ENCODE assay signal across 8 cellular contexts in genomic region chr3:142569422-142569821, GRCh38. TPM values are rescaled to one million over a fixed set of nuclear protein-coding genes. Genes with fewer than 3 reads are reported as not detected.
A peak's percentile ranks its signal among the peaks of the same experiment; 100 is the strongest.
DNase-seq lines count a peak whose midpoint lies in the region; ATAC-seq and TF ChIP-seq lines count a peak whose summit lies in the region.
"Not testable (repeated sequence)": the region's sequence is repeated elsewhere in the genome, so short reads cannot be mapped to it uniquely, and the experiment has no call there.

No MANE protein-coding gene starts in this region.

- not testable (repeated sequence) for H3K27me3 Mint-ChIP-seq in T-helper 17 cell

- not testable (repeated sequence) for H3K4me1 Mint-ChIP-seq in T-helper 17 cell

- not testable (repeated sequence) for H3K23ac ChIP-seq in IMR-90 (ENCODE audit: low read depth, low read length)

- not testable (repeated sequence) for H4K5ac ChIP-seq in IMR-90 (ENCODE audit: low read depth, low read length)

- not testable (repeated sequence) for H2BK120ac ChIP-seq in IMR-90 (ENCODE audit: low read depth, low read length)

- not testable (repeated sequence) for H3K14ac ChIP-seq in IMR-90 (replicated peaks; ENCODE audit: low read depth, low read length)

- H2AK5ac ChIP-seq in IMR-90 (ENCODE audit: low read depth, low read length): not testable (repeated sequence)

- H3K27ac Mint-ChIP-seq in T-helper 17 cell: peak overlapping the region; percentile 14

- H3K27me3 ChIP-seq in IMR-90 (ENCODE audit: control insufficient read depth, insufficient read depth, low read length); brain microvascular endothelial cell (replicated peaks): not testable (repeated sequence)

- H3K79me1 ChIP-seq in IMR-90 (ENCODE audit: low read depth in 1 of 2, low read length in 2 of 2): peaks cover 13 to 25% of the 10 kb centered on the region in 2 experiments

- in situ Hi-C loops in IMR-90 (cut with MboI; ENCODE audit: low sequenced_read_pairs); brain microvascular endothelial cell (cut with HindIII; ENCODE audit: low pct_ligation_motif_present, low sequenced_read_pairs): not testable (repeated sequence)

- H3K4ac ChIP-seq in IMR-90 (ENCODE audit: low read depth, low read length): not testable (repeated sequence)

- H3K9ac ChIP-seq in IMR-90 (ENCODE audit: low read depth, low read length): not testable (repeated sequence)

- TF ChIP-seq RAD21 in IMR-90 (IDR thresholded peaks at IDR 0.05; ENCODE audit: low read length): not testable (repeated sequence)

- dilution Hi-C loops in IMR-90 (cut with HindIII; ENCODE audit: low sequenced_read_pairs, unreplicated experiment): not testable (repeated sequence)

- WGBS in IMR-90 (ENCODE audit: extremely low coverage in 2 of 2, insufficient read length in 1 of 2), 2 experiments: no CpG with 5 or more reads among the region's 3 CpGs

- not testable (repeated sequence) for H2BK20ac ChIP-seq in IMR-90 (ENCODE audit: low read depth, low read length)

- H3K9me1 ChIP-seq in IMR-90 (ENCODE audit: insufficient read depth, low read length): not testable (repeated sequence)

- H3K4me2 ChIP-seq in IMR-90 (ENCODE audit: low read depth, low read length): not testable (repeated sequence)

- H3K36me3 ChIP-seq in HEK293 (ENCODE audit: control insufficient read depth in 2 of 2, insufficient read depth in 1 of 2, low read length in 2 of 2): peaks cover 5 to 16% of the 10 kb centered on the region in 2 experiments; a peak in 2 of 3 replicates
- not testable (repeated sequence) for H3K36me3 ChIP-seq in IMR-90 (ENCODE audit: control insufficient read depth, insufficient read depth, low read length); brain microvascular endothelial cell (replicated peaks)

- ATAC-seq in IMR-90 (ENCODE audit: low read depth): 0 out of 2 replicates have a peak, but pooled peaks have one; percentile 11
- ATAC-seq in T-helper 17 cell: not testable (repeated sequence)

- H3K36me3 Mint-ChIP-seq in T-helper 17 cell (ENCODE audit: low read depth): not testable (repeated sequence)

- H2BK5ac ChIP-seq in IMR-90 (ENCODE audit: low read depth, low read length, poor library complexity, severe bottlenecking): not testable (repeated sequence)

- CTCF ChIA-PET in HEK293 (lab: Yijun Ruan, JAX); IMR-90 (lab: Yijun Ruan, JAX): not testable (repeated sequence)

- not testable (repeated sequence) for H3K27ac ChIP-seq in HEK293 (ENCODE audit: extremely low read depth, low read depth, low read length); IMR-90 (ENCODE audit: insufficient read depth, low read length); brain microvascular endothelial cell

- not testable (repeated sequence) for H4K8ac ChIP-seq in IMR-90 (ENCODE audit: low read depth in 2 of 2, low read length in 2 of 2)

- not testable (repeated sequence) for H4K91ac ChIP-seq in IMR-90 (ENCODE audit: insufficient read depth, low read depth, low read length)

- not testable (repeated sequence) for H2AFZ ChIP-seq in IMR-90 (replicated peaks; ENCODE audit: low read length, poor library complexity)

- not testable (repeated sequence) for H2AK9ac ChIP-seq in IMR-90 (replicated peaks; ENCODE audit: low read depth, low read length, poor library complexity)

- POLR2A ChIA-PET in HEK293 (lab: Yijun Ruan, JAX); IMR-90 (lab: Charles Lee; ENCODE audit: unreplicated experiment): not testable (repeated sequence)

- H3K4me3 ChIP-seq in HEK293 (ENCODE audit: low read depth, low read length); IMR-90 (ENCODE audit: insufficient read depth, low read depth, low read length); brain microvascular endothelial cell (ENCODE audit: low read depth, low read length); foreskin fibroblast (ENCODE audit: low read depth in 1 of 2, low read length in 2 of 2): not testable (repeated sequence)

- intact Hi-C loops in IMR-90 (cut with micrococcal nuclease): not testable (repeated sequence)

- BruUV-seq in IMR-90 (replicated peaks; lab: Mats Ljungman, UMichigan): not testable (repeated sequence)

- not testable (repeated sequence) for H3K4me3 Mint-ChIP-seq in T-helper 17 cell

- H2BK15ac ChIP-seq in IMR-90 (ENCODE audit: low read depth, low read length): not testable (repeated sequence)

- not testable (repeated sequence) for H3K56ac ChIP-seq in IMR-90 (ENCODE audit: extremely low read depth, insufficient read depth, low read length)

- not testable (repeated sequence) for H3K9me3 ChIP-seq in HEK293 (ENCODE audit: control insufficient read depth, insufficient read depth, low read depth, low read length); IMR-90 (ENCODE audit: control insufficient read depth, insufficient read depth, low read length); T-helper 17 cell (ENCODE audit: control insufficient read depth, low read length, poor library complexity, severe bottlenecking)

- not testable (repeated sequence) for TF ChIP-seq CTCF in HEK293 (tag by site-specific recombination; IDR thresholded peaks at IDR 0.05); IMR-90 (conservative IDR thresholded peaks at IDR 0.05; ENCODE audit: low read depth, low read length); brain microvascular endothelial cell (IDR thresholded peaks at IDR 0.05; ENCODE audit: low read depth, low read length, missing control alignments); foreskin fibroblast (IDR thresholded peaks at IDR 0.05; ENCODE audit: low read depth, low read length)

- not testable (repeated sequence) for TF ChIP-seq POLR2A in IMR-90 (IDR thresholded peaks at IDR 0.05; ENCODE audit: low read depth, low read length)

- DNase-seq in EH (ENCODE audit: low read depth) (peak; percentile 39), MV-4-11 (lab: John Stamatoyannopoulos, UW) (peak; percentile 18), brain microvascular endothelial cell (peak; percentile 7), foreskin fibroblast (peak; percentile 7 to 26), myocyte (ENCODE audit: low read depth) (peak; percentile 14)
- DNase-seq in IMR-90, T-helper 17 cell: not testable (repeated sequence)

- not testable (repeated sequence) for H3K18ac ChIP-seq in IMR-90 (ENCODE audit: low read depth, low read length)

- not testable (repeated sequence) for H3K4me1 ChIP-seq in HEK293 (ENCODE audit: control insufficient read depth, insufficient read depth, low read length); IMR-90 (ENCODE audit: control insufficient read depth, insufficient read depth, low read length)

- not testable (repeated sequence) for H4K20me1 ChIP-seq in IMR-90 (ENCODE audit: insufficient read depth, low read length)

TF ChIP-seq in HEK293, 187 proteins besides CTCF, POLR2A, EP300 and RAD21:
- peak; percentile 70 for TF ChIP-seq ZNF362 (tag by site-specific recombination; IDR thresholded peaks at IDR 0.05)
- 0 out of 2 replicates have a peak, but pooled peaks have one; percentile 10 for TF ChIP-seq GLIS1 (tag by site-specific recombination; IDR thresholded peaks at IDR 0.05)

RNA-seq across cellular contexts. Expression of gene ATR, which starts 9.1 kb away (rescaled TPM):
- total RNA-seq in IMR-90 (2012; rRNA removed) (28.0 and 36.7 TPM in 2 replicates), T-helper 17 cell (10 to 100 TPM; 34.0 to 35.3 TPM), myocyte (13.9 and 16.8 TPM in 2 replicates)
- polyA plus RNA-seq in IMR-90 (2012; rRNA removed): 6.5 and 9.5 TPM in 2 replicates
- polyA plus RNA-seq in IMR-90 (2012; cell fraction: cytosol; rRNA removed): 1.2 TPM in 2 replicates
- 5.2 and 30.0 TPM in 2 replicates for polyA plus RNA-seq in IMR-90 (2012; cell fraction: nucleus; rRNA removed; ENCODE audit: low replicate concordance)
- polyA plus RNA-seq in myocyte (2012): 4.6 TPM

RNA-seq across cellular contexts. Expression of gene PLS1, which starts 26.8 kb away (rescaled TPM):
- total RNA-seq in IMR-90 (2012; rRNA removed): 0.90 and 1.7 TPM in 2 replicates
- polyA plus RNA-seq in IMR-90 (2012; rRNA removed): 0.29 and 0.34 TPM in 2 replicates
- polyA plus RNA-seq in IMR-90 (2012; cell fraction: cytosol; rRNA removed): 0.07 and 0.18 TPM in 2 replicates
- polyA plus RNA-seq in IMR-90 (2012; cell fraction: nucleus; rRNA removed; ENCODE audit: low replicate concordance): 0.01 and 0.15 TPM in 2 replicates
- 1 to 10 TPM in 1 of 2 donors, under 1 TPM in 1; 0.44 to 1.0 TPM for total RNA-seq in T-helper 17 cell
- total RNA-seq in myocyte: 0.53 and 1.1 TPM in 2 replicates
- polyA plus RNA-seq in myocyte (2012): 0.32 TPM
